Comparison of ENCODE assay signal across 21 cellular contexts in the genomic region with DNA sequence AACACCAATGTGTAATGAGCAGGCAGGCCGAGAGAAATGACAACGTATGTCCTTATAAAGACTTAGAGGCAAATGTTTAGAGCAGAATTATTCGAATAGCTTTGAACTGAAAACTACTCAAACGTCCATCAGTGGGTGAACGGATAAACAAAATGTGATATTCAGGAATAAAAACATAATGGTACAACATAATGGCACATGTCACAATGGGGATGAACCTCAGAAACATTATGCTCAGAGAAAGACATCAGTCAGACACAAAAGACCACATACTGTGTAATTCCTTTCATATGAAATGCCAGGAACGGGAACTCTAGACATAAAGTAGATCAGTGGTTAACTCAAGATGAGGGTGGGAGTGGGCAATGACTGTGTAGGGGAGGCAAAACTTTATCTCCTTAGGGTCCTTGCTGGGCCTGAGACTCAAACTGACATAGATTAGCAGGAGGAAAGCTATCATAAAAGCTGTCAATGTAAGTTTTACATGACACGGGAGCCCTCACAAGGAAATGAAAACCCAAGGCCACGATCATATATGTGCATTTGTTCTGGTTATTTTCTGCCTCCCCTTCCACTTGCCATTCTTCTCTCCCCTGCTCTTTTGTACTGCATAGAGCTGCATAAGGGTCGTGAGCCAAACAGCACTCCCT. TPM values are rescaled to one million over a fixed set of nuclear protein-coding genes. Genes with fewer than 3 reads are reported as not detected.
DNase-seq lines count a peak whose midpoint lies in the region; ATAC-seq and TF ChIP-seq lines count a peak whose summit lies in the region.
"Had no signal": no experiment of that assay in that cellular context is flagged by ENCODE, and none has a peak within 500 bp of the region (broad histone marks: within the 10 kb centered on the region; RNA-seq: fewer than 3 reads in every experiment).

No MANE protein-coding gene starts in this region.

- H3F3A ChIP-seq in neural cell (ENCODE audit: insufficient read depth, low read length, poor library complexity, severe bottlenecking), result peaks cover 3% of the 10 kb centered on the region

- peaks cover 36% of the 10 kb centered on the region for H3K4me1 ChIP-seq in suprapubic skin

- TF ChIP-seq EP300 in neural cell (conservative IDR thresholded peaks at IDR 0.05; ENCODE audit: poor library complexity, severe bottlenecking) (peak; percentile 93), suprapubic skin (IDR thresholded peaks at IDR 0.05) (no peak)

- CTCF ChIA-PET in activated B cell treated with CpG ODN at 0.5 μM for 24 hours (lab: Charles Lee), result interaction anchor here (0.8 kb wide), 1 partner anchor 49 kb away, joined by 3 read pairs; no protein-coding TSS in a partner anchor

- H3K4me3 Mint-ChIP-seq in IgD-negative memory B cell (peak overlapping the region in 1 of 4 donors; percentile 65), activated B cell treated with CpG ODN at 0.5 μM for 24 hours (no peak overlapping the region)
- H3K4me3 Mint-ChIP-seq: CD4-positive, alpha-beta memory T cell had no signal

- 72% methylated on average over 9 of the region's 9 CpGs for WGBS in suprapubic skin

- H3K9me2 ChIP-seq in neural cell (ENCODE audit: insufficient read depth, low read length), result no peaks in the 10 kb centered on the region

- H3K9me3 ChIP-seq in neural cell (ENCODE audit: low read length) (no peaks in the 10 kb centered on the region), suprapubic skin (no peaks in the 10 kb centered on the region)

- H3K4me1 Mint-ChIP-seq in IgD-negative memory B cell (peaks cover 23 to 27% (median 25%) of the 10 kb centered on the region in 3 donors), activated B cell treated with CpG ODN at 0.5 μM for 24 hours (peaks cover 27% of the 10 kb centered on the region)

- no peak for DNase-seq in activated B cell treated with CpG ODN at 0.5 μM for 24 hours
- DNase-seq in suprapubic skin (ENCODE audit: low spot score in 2 of 2), result no peak
- DNase-seq in NCI-H345 (lab: John Stamatoyannopoulos, UW), result no peak
- DNase-seq in nucleus accumbens (lab: John Stamatoyannopoulos, UW), result no peak
- DNase-seq: AML-193; CD4-positive, alpha-beta memory T cell; COR-L47; MG63; NCI-H1105 treated with DMSO at 0.1 percent for 48 hours; NCI-H146; NCI-H1930; NCI-H2107; NCI-H526 treated with DMSO at 0.1 percent for 48 hours; RPMI8226; SHP77 had no signal

- no peak for TF ChIP-seq POLR2A in suprapubic skin (IDR thresholded peaks at IDR 0.05)

- peak overlapping the region in 2 of 3 donors; percentile 1 to 61 for H3K27ac Mint-ChIP-seq in IgD-negative memory B cell
- peak overlapping the region; percentile 21 for H3K27ac Mint-ChIP-seq in activated B cell treated with CpG ODN at 0.5 μM for 24 hours

- H3K9ac ChIP-seq in neural cell (ENCODE audit: low read length), result no peak overlapping the region

- H3K36me3 Mint-ChIP-seq in IgD-negative memory B cell (no peaks in the 10 kb centered on the region), activated B cell treated with CpG ODN at 0.5 μM for 24 hours (ENCODE audit: low read depth) (peaks cover 16% of the 10 kb centered on the region)

- H3K27ac ChIP-seq in neural cell (ENCODE audit: low read length) (peak overlapping the region; percentile 8), suprapubic skin (peak overlapping the region; percentile 52)
- H3K27ac ChIP-seq: A549; BLaER1 treated with 17β-estradiol and CSF1 and Interleukin-3, amounts not matched to agents 10 nM and 100 nM had no signal

- POLR2A ChIA-PET in activated B cell treated with CpG ODN at 0.5 μM for 24 hours (lab: Charles Lee), result interaction anchor here (1.0 to 7.4 kb wide), 3 partner anchors 14 to 23 kb away, joined by 3 to 546 read pairs (median 5); no protein-coding TSS in a partner anchor

- H3K9me3 Mint-ChIP-seq in IgD-negative memory B cell (peaks cover 5 to 10% (median 7%) of the 10 kb centered on the region in 3 donors), activated B cell treated with CpG ODN at 0.5 μM for 24 hours (peaks cover 8% of the 10 kb centered on the region)

- H3K27me3 Mint-ChIP-seq in IgD-negative memory B cell, result no peaks in the 10 kb centered on the region
- no peaks in the 10 kb centered on the region for H3K27me3 Mint-ChIP-seq in activated B cell treated with CpG ODN at 0.5 μM for 24 hours
- H3K27me3 Mint-ChIP-seq: CD4-positive, alpha-beta memory T cell had no signal

- no peaks in the 10 kb centered on the region for H3K36me3 ChIP-seq in neural cell (ENCODE audit: insufficient read depth, low read length)
- no peaks in the 10 kb centered on the region for H3K36me3 ChIP-seq in suprapubic skin
- H3K36me3 ChIP-seq: MG63 had no signal

- ATAC-seq in activated B cell treated with CpG ODN at 0.5 μM for 24 hours (ENCODE audit: low read depth) (no peak), HG03025 (IDR thresholded peaks at IDR 0.05; ENCODE audit: low FRiP score, unreplicated experiment) (no peak)
- ATAC-seq: A549, K562 had no signal

- intact Hi-C loops in activated B cell treated with CpG ODN at 0.5 μM for 24 hours (cut with micrococcal nuclease), result no loop called here

- no peak overlapping the region for H3K4me2 ChIP-seq in neural cell (ENCODE audit: low read length)
- H3K4me2 ChIP-seq: A549 had no signal

- H2AFZ ChIP-seq in neural cell (ENCODE audit: low read depth, low read length), result no peak overlapping the region

- H4K20me1 ChIP-seq in neural cell (ENCODE audit: insufficient read depth), result no peaks in the 10 kb centered on the region
- H4K20me1 ChIP-seq: BLaER1 treated with 17β-estradiol and CSF1 and Interleukin-3, amounts not matched to agents 10 nM and 100 nM had no signal

- no peak for TF ChIP-seq RAD21 in neural cell (conservative IDR thresholded peaks at IDR 0.05)

- no peak for TF ChIP-seq CTCF in activated B cell treated with CpG ODN at 0.5 μM for 24 hours (IDR thresholded peaks at IDR 0.05)
- TF ChIP-seq CTCF in neural cell (IDR thresholded peaks at IDR 0.05; ENCODE audit: poor library complexity, severe bottlenecking), result no peak
- no peak for TF ChIP-seq CTCF in suprapubic skin (IDR thresholded peaks at IDR 0.05)

- H3K4me3 ChIP-seq in neural cell (ENCODE audit: low read length), result peak overlapping the region; percentile 11
- no peak overlapping the region for H3K4me3 ChIP-seq in suprapubic skin
- H3K4me3 ChIP-seq: A549; BLaER1 treated with 17β-estradiol and CSF1 and Interleukin-3, amounts not matched to agents 10 nM and 100 nM; K562; MG63 had no signal

- H3K27me3 ChIP-seq in neural cell (ENCODE audit: insufficient read depth, low read depth, low read length) (no peaks in the 10 kb centered on the region), suprapubic skin (no peaks in the 10 kb centered on the region)
- H3K27me3 ChIP-seq: BLaER1 treated with 17β-estradiol and CSF1 and Interleukin-3, amounts not matched to agents 10 nM and 100 nM; MG63 had no signal

- no peaks in the 10 kb centered on the region for H3K79me2 ChIP-seq in neural cell (replicated peaks; ENCODE audit: insufficient read depth, low read length)

TF ChIP-seq in neural cell, 6 proteins besides CTCF, POLR2A, EP300 and RAD21:
- TF ChIP-seq POLR2AphosphoS5 (IDR thresholded peaks at IDR 0.05), result peak; percentile 92
- TF ChIP-seq, protein P1, sequence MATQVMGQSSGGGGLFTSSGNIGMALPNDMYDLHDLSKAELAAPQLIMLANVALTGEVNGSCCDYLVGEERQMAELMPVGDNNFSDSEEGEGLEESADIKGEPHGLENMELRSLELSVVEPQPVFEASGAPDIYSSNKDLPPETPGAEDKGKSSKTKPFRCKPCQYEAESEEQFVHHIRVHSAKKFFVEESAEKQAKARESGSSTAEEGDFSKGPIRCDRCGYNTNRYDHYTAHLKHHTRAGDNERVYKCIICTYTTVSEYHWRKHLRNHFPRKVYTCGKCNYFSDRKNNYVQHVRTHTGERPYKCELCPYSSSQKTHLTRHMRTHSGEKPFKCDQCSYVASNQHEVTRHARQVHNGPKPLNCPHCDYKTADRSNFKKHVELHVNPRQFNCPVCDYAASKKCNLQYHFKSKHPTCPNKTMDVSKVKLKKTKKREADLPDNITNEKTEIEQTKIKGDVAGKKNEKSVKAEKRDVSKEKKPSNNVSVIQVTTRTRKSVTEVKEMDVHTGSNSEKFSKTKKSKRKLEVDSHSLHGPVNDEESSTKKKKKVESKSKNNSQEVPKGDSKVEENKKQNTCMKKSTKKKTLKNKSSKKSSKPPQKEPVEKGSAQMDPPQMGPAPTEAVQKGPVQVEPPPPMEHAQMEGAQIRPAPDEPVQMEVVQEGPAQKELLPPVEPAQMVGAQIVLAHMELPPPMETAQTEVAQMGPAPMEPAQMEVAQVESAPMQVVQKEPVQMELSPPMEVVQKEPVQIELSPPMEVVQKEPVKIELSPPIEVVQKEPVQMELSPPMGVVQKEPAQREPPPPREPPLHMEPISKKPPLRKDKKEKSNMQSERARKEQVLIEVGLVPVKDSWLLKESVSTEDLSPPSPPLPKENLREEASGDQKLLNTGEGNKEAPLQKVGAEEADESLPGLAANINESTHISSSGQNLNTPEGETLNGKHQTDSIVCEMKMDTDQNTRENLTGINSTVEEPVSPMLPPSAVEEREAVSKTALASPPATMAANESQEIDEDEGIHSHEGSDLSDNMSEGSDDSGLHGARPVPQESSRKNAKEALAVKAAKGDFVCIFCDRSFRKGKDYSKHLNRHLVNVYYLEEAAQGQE (IDR thresholded peaks at IDR 0.05; ENCODE audit: borderline replicate concordance), result peak; percentile 31
- no peak for TF ChIP-seq MXI1 (conservative IDR thresholded peaks at IDR 0.05; ENCODE audit: poor library complexity, severe bottlenecking)
- no peak for TF ChIP-seq SMC3 (conservative IDR thresholded peaks at IDR 0.05; ENCODE audit: poor library complexity)
- no peak for TF ChIP-seq EZH2 (IDR thresholded peaks at IDR 0.05; ENCODE audit: borderline replicate concordance, insufficient read depth, low read length, poor library complexity, severe bottlenecking)
- TF ChIP-seq TAF1 (IDR thresholded peaks at IDR 0.05; ENCODE audit: low read depth), result no peak

RNA-seq across cellular contexts. Expression of a gene that starts 14.8 kb away (rescaled TPM):
- polyA plus RNA-seq in IgD-negative memory B cell (3.4 TPM), neural cell (10.6 and 17.0 TPM in 2 replicates)
- total RNA-seq in activated B cell treated with CpG ODN at 0.5 μM for 24 hours (5.8 and 6.4 TPM in 2 replicates), suprapubic skin (10 to 100 TPM; 26.7 to 50.9 (median 32.2) TPM)
- 12.4 and 15.5 TPM in 2 replicates for polyA minus RNA-seq in neural cell
